In genomic region chr9:131709741-131710499, GRCh38 we compare ENCODE assay signal across 8 cellular contexts. TPM values are rescaled to one million over a fixed set of nuclear protein-coding genes. Genes with fewer than 3 reads are reported as not detected.
DNase-seq lines count a peak whose midpoint lies in the region; ATAC-seq lines count a peak whose summit lies in the region.

No MANE protein-coding gene starts in this region.

- ATAC-seq in activated CD4-positive, CD25-positive, alpha-beta regulatory T cell treated with anti-CD3 and anti-CD28 coated beads, Interleukin-2, amount 50 U/mL, for 24 hours, result peak; percentile 78 to 79
- ATAC-seq in HG03060 (IDR thresholded peaks at IDR 0.05; ENCODE audit: low read depth, unreplicated experiment), result peak; percentile 66

- DNase-seq in activated CD4-positive, CD25-positive, alpha-beta regulatory T cell (lab: John Stamatoyannopoulos, UW), result no peak
- peak; percentile 73 for DNase-seq in activated CD4-positive, alpha-beta memory T cell treated with anti-CD3 and anti-CD28 coated beads for 36 hours
- DNase-seq in immature natural killer cell, result peak in 1 of 3 donors; percentile 39
- DNase-seq in SK-N-DZ (ENCODE audit: low spot score), result no peak
- no peak for DNase-seq in NCI-H1930 (lab: John Stamatoyannopoulos, UW)
- DNase-seq in DMS79 (lab: John Stamatoyannopoulos, UW), result no peak

- no peaks in the 10 kb centered on the region for H3K9me3 Mint-ChIP-seq in activated CD4-positive, alpha-beta memory T cell treated with anti-CD3 and anti-CD28 coated beads for 36 hours
- no peaks in the 10 kb centered on the region for H3K9me3 Mint-ChIP-seq in immature natural killer cell

- peaks cover 86% of the 10 kb centered on the region for H3K4me1 Mint-ChIP-seq in activated CD4-positive, alpha-beta memory T cell treated with anti-CD3 and anti-CD28 coated beads for 36 hours (ENCODE audit: low read depth)
- H3K4me1 Mint-ChIP-seq in immature natural killer cell, result peaks cover 88 to 97% of the 10 kb centered on the region in 2 donors

- H3K27me3 Mint-ChIP-seq in activated CD4-positive, alpha-beta memory T cell treated with anti-CD3 and anti-CD28 coated beads for 36 hours, result no peaks in the 10 kb centered on the region
- H3K27me3 Mint-ChIP-seq in immature natural killer cell (ENCODE audit: low read depth in 3 of 3), result peaks cover 0 to 5% (median 2%) of the 10 kb centered on the region in 3 donors

- intact Hi-C loops in activated CD4-positive, alpha-beta memory T cell treated with anti-CD3 and anti-CD28 coated beads for 36 hours (cut with micrococcal nuclease), result loop anchor here (1.0 to 2.0 kb wide), 5 partner anchors 9 to 65 kb away; no protein-coding TSS in a partner anchor

- H3K36me3 Mint-ChIP-seq in activated CD4-positive, alpha-beta memory T cell treated with anti-CD3 and anti-CD28 coated beads for 36 hours, result peaks cover 13% of the 10 kb centered on the region
- H3K36me3 Mint-ChIP-seq in immature natural killer cell, result peaks cover 0 to 3% (median 0%) of the 10 kb centered on the region in 3 donors

- H3K4me3 Mint-ChIP-seq in activated CD4-positive, alpha-beta memory T cell treated with anti-CD3 and anti-CD28 coated beads for 36 hours, result peak overlapping the region; percentile 62
- H3K4me3 Mint-ChIP-seq in immature natural killer cell, result peak overlapping the region in 3 of 5 donors; percentile 15 to 71 (median 30)

- peak overlapping the region; percentile 96 for H3K27ac Mint-ChIP-seq in activated CD4-positive, alpha-beta memory T cell treated with anti-CD3 and anti-CD28 coated beads for 36 hours
- H3K27ac Mint-ChIP-seq in immature natural killer cell, result peak overlapping the region; percentile 79 to 94 (median 88)

- POLR2A ChIA-PET in activated CD4-positive, alpha-beta memory T cell treated with anti-CD3 and anti-CD28 coated beads for 36 hours (lab: Charles Lee), result interaction anchor here (0.8 to 4.4 kb wide), 14 partner anchors 9 to 67 kb away, joined by 3 to 30 read pairs (median 6); no protein-coding TSS in a partner anchor

- CTCF ChIA-PET in activated CD4-positive, alpha-beta memory T cell treated with anti-CD3 and anti-CD28 coated beads for 36 hours (lab: Charles Lee), result interaction anchor here (0.5 to 2.4 kb wide), 17 partner anchors 10 to 125 kb away, joined by 3 to 15 read pairs (median 5); no protein-coding TSS in a partner anchor

RNA-seq across cellular contexts. Expression of gene RAPGEF1, which starts 30.0 kb away (rescaled TPM):
- 10 to 100 TPM; 91.9 to 92.3 TPM for total RNA-seq in activated CD4-positive, alpha-beta memory T cell treated with anti-CD3 and anti-CD28 coated beads for 36 hours
- polyA plus RNA-seq in immature natural killer cell, result 10 to 100 TPM in 1 of 3 donors, 1 to 10 TPM in 2; 1.2 to 15.8 (median 7.4) TPM
- polyA plus RNA-seq in SK-N-DZ (2014; cell fraction: cytosol; rRNA removed), result 22.1 and 24.4 TPM in 2 replicates
- 14.7 and 19.5 TPM in 2 replicates for polyA plus RNA-seq in SK-N-DZ (2014; cell fraction: nucleus; rRNA removed)
